Comparison of ENCODE assay signal across 12 cellular contexts in genomic region chr9:136614372-136614922, GRCh38. TPM values are rescaled to one million over a fixed set of nuclear protein-coding genes. Genes with fewer than 3 reads are reported as not detected.
A peak's percentile ranks its signal among the peaks of the same experiment; 100 is the strongest.
DNase-seq lines count a peak whose midpoint lies in the region; ATAC-seq, FAIRE-seq and TF ChIP-seq lines count a peak whose summit lies in the region.
"Had no signal": no experiment of that assay in that cellular context is flagged by ENCODE, and none has a peak within 500 bp of the region (broad histone marks: within the 10 kb centered on the region; RNA-seq: fewer than 3 reads in every experiment).

No MANE protein-coding gene starts in this region.

- POLR2A ChIA-PET in HepG2 (lab: Yijun Ruan, JAX): no interaction called here

- no peak overlapping the region for H3K9ac ChIP-seq in HepG2 (ENCODE audit: insufficient read depth, low read depth, low read length)

- H3K4me3 Mint-ChIP-seq in HFFc6: no peak overlapping the region; the same call in 1 of the 2 replicates
- no peak overlapping the region for H3K4me3 Mint-ChIP-seq in dendritic cell treated with granulocyte-macrophage colony-stimulating factor and Interleukin-4, amounts not matched to agents 40 ng/mL and 50 ng/mL, for 4 days
- H3K4me3 Mint-ChIP-seq: activated T-helper 1 cell treated with anti-CD3 and anti-CD28 coated beads, Interleukin-12 subunit alpha, Interleukin-12 subunit beta, Interleukin-2, Interleukin-4 antibody, amounts not matched to agents 30 ng/mL and 10 ng/mL and 1 ng/mL, durations not matched to agents 14 hours and 24 hours and 36 hours had no signal

- in situ Hi-C loops in HepG2 (cut with HindIII; ENCODE audit: extremely low pct_ligation_motif_present, low pct_unique_long_range_greater_than_20kb) (no loop called here), GM13976 (cut with MboI; ENCODE audit: low sequenced_read_pairs, unreplicated experiment) (no loop called here)

- H3K79me2 ChIP-seq in HepG2 (ENCODE audit: insufficient read depth, low read length): no peaks in the 10 kb centered on the region

- peaks cover 13% of the 10 kb centered on the region for H3K4me1 Mint-ChIP-seq in HFFc6 (ENCODE audit: low read depth)
- peaks cover 52% of the 10 kb centered on the region for H3K4me1 Mint-ChIP-seq in dendritic cell treated with granulocyte-macrophage colony-stimulating factor and Interleukin-4, amounts not matched to agents 40 ng/mL and 50 ng/mL, for 4 days (ENCODE audit: low read depth)

- H3K27ac ChIP-seq in HepG2 (ENCODE audit: extremely low read length, insufficient read depth, low read length) (no peak overlapping the region), upper lobe of left lung (peak overlapping the region; percentile 36 to 60 (median 48))

- H3K4me2 ChIP-seq in HepG2 (ENCODE audit: low read depth, low read length): no peak overlapping the region

- H3K36me3 Mint-ChIP-seq in HFFc6 (ENCODE audit: low read depth): no peaks in the 10 kb centered on the region
- no peaks in the 10 kb centered on the region for H3K36me3 Mint-ChIP-seq in dendritic cell treated with granulocyte-macrophage colony-stimulating factor and Interleukin-4, amounts not matched to agents 40 ng/mL and 50 ng/mL, for 4 days (ENCODE audit: low read depth)

- intact Hi-C loops in dendritic cell treated with granulocyte-macrophage colony-stimulating factor and Interleukin-4, amounts not matched to agents 40 ng/mL and 50 ng/mL, for 4 days (cut with micrococcal nuclease): no loop called here
- intact Hi-C loops in HepG2 (cut with micrococcal nuclease; ENCODE audit: unreplicated experiment): no loop called here

- TF ChIP-seq EP300 in HepG2 (IDR thresholded peaks at IDR 0.05; ENCODE audit: low read depth in 2 of 2, low read length in 2 of 2) (no peak), HepG2 (CRISPR knock-in tag; IDR thresholded peaks at IDR 0.05; ENCODE audit: borderline replicate concordance) (no peak), upper lobe of left lung (IDR thresholded peaks at IDR 0.05) (peak in 1 of 4 donors; percentile 61)

- H3K27me3 Mint-ChIP-seq in HFFc6 (ENCODE audit: insufficient read depth): no peaks in the 10 kb centered on the region; the same call in 1 of the 2 replicates
- H3K27me3 Mint-ChIP-seq in dendritic cell treated with granulocyte-macrophage colony-stimulating factor and Interleukin-4, amounts not matched to agents 40 ng/mL and 50 ng/mL, for 4 days: peaks cover 42% of the 10 kb centered on the region

- 52% methylated on average over 19 of the region's 22 CpGs for WGBS in HepG2 (ENCODE audit: low lambda C conversion rate)
- 73 to 78% methylated on average over 17 to 22 of the region's 22 CpGs for WGBS in upper lobe of left lung, 2 donors

- FAIRE-seq in HepG2 (lab: Jason Lieb, UNC): no peak

- H2AFZ ChIP-seq in HepG2 (ENCODE audit: low read length): no peak overlapping the region

- DNase-seq in HFFc6: peak; percentile 47
- no peak for DNase-seq in HepG2 (ENCODE audit: low spot score)
- peak in 1 of 2 donors; percentile 72 for DNase-seq in upper lobe of left lung
- DNase-seq in MG63: no peak
- DNase-seq in GM13976 (ENCODE audit: low spot score): no peak
- DNase-seq in NCI-H187 (lab: John Stamatoyannopoulos, UW): no peak
- DNase-seq: NCI-H524 treated with DMSO at 0.1 percent for 48 hours, T-helper 9 cell had no signal

- H3K9me3 ChIP-seq in HepG2 (ENCODE audit: low read length) (no peaks in the 10 kb centered on the region), upper lobe of left lung (no peaks in the 10 kb centered on the region), MG63 (no peaks in the 10 kb centered on the region)

- peaks cover 27 to 79% of the 10 kb centered on the region in 2 experiments for H3K27me3 ChIP-seq in HepG2 (ENCODE audit: control insufficient read depth in 1 of 2, insufficient read depth in 2 of 2, low read length in 2 of 2)
- no peaks in the 10 kb centered on the region for H3K27me3 ChIP-seq in upper lobe of left lung
- H3K27me3 ChIP-seq in MG63: no peaks in the 10 kb centered on the region

- peaks cover 24% of the 10 kb centered on the region for H3K4me1 ChIP-seq in HepG2 (ENCODE audit: insufficient read depth, low read length)
- H3K4me1 ChIP-seq in upper lobe of left lung: peaks cover 21 to 51% (median 32%) of the 10 kb centered on the region in 4 donors

- no TSS peak for BruUV-seq in HepG2 (replicated peaks; lab: Mats Ljungman, UMichigan)

- H3K9me3 Mint-ChIP-seq in HFFc6: no peaks in the 10 kb centered on the region
- no peaks in the 10 kb centered on the region for H3K9me3 Mint-ChIP-seq in dendritic cell treated with granulocyte-macrophage colony-stimulating factor and Interleukin-4, amounts not matched to agents 40 ng/mL and 50 ng/mL, for 4 days
- H3K9me3 Mint-ChIP-seq: activated T-helper 1 cell treated with anti-CD3 and anti-CD28 coated beads, Interleukin-12 subunit alpha, Interleukin-12 subunit beta, Interleukin-2, Interleukin-4 antibody, amounts not matched to agents 30 ng/mL and 10 ng/mL and 1 ng/mL, durations not matched to agents 14 hours and 24 hours and 36 hours had no signal

- H3K4me3 ChIP-seq in HepG2 (replicated peaks in 1 of 3; ENCODE audit: insufficient read depth in 1 of 3, low read depth in 2 of 3, low read length in 3 of 3) (no peak overlapping the region), upper lobe of left lung (no peak overlapping the region), MG63 (no peak overlapping the region)

- H3K27ac Mint-ChIP-seq in HFFc6: peak overlapping the region; percentile 69
- peak overlapping the region; percentile 7 for H3K27ac Mint-ChIP-seq in dendritic cell treated with granulocyte-macrophage colony-stimulating factor and Interleukin-4, amounts not matched to agents 40 ng/mL and 50 ng/mL, for 4 days
- H3K27ac Mint-ChIP-seq: activated T-helper 1 cell treated with anti-CD3 and anti-CD28 coated beads, Interleukin-12 subunit alpha, Interleukin-12 subunit beta, Interleukin-2, Interleukin-4 antibody, amounts not matched to agents 30 ng/mL and 10 ng/mL and 1 ng/mL, durations not matched to agents 14 hours and 24 hours and 36 hours; progenitor cell of endocrine pancreas had no signal

- peaks cover 8% of the 10 kb centered on the region; the same call in 1 of the 2 replicates for H4K20me1 ChIP-seq in HepG2 (ENCODE audit: insufficient read depth, low read length)

- TF ChIP-seq RAD21 in HepG2 (CRISPR knock-in tag; IDR thresholded peaks at IDR 0.05): no peak

- ATAC-seq in HepG2: no peak
- ATAC-seq in upper lobe of left lung (ENCODE audit: low FRiP score in 2 of 2): peak in 1 of 2 donors; percentile 7
- no peak for ATAC-seq in GM18520 (IDR thresholded peaks at IDR 0.05; ENCODE audit: unreplicated experiment)

- TF ChIP-seq POLR2A in HepG2 (IDR thresholded peaks at IDR 0.05; ENCODE audit: insufficient read depth in 1 of 2, low read depth in 2 of 2, low read length in 2 of 2): no peak
- TF ChIP-seq POLR2A in upper lobe of left lung (IDR thresholded peaks at IDR 0.05): no peak

- H3K36me3 ChIP-seq in HepG2 (replicated peaks in 1 of 2; ENCODE audit: control insufficient read depth in 1 of 2, insufficient read depth in 2 of 2, low read length in 2 of 2) (no peaks in the 10 kb centered on the region), upper lobe of left lung (no peaks in the 10 kb centered on the region), MG63 (no peaks in the 10 kb centered on the region)

- TF ChIP-seq CTCF in HFFc6 (IDR thresholded peaks at IDR 0.05) (0 out of 2 replicates have a peak, but pooled peaks have one; percentile 8), HepG2 (CRISPR knock-in tag; IDR thresholded peaks at IDR 0.05) (no peak), upper lobe of left lung (IDR thresholded peaks at IDR 0.05) (no peak), GM13976 (IDR thresholded peaks at IDR 0.05; ENCODE audit: borderline replicate concordance, control extremely low read depth, extremely low read depth, insufficient read depth, missing control alignments) (no peak)

- CTCF ChIA-PET in HepG2 (lab: Yijun Ruan, JAX; ENCODE audit: low intra/inter-chr PET ratio, low total read pairs): no interaction called here

RNA-seq across cellular contexts. Expression of gene EGFL7, which starts 48.3 kb away (rescaled TPM):
- total RNA-seq in HFFc6 (2021; fragmentation: NEBNext Ultra II Directional; extraction: Animal tissue kit (Norgen Biotek cat#: 25700)): 1 to 10 TPM; 3.5 to 6.3 (median 5.6) TPM
- total RNA-seq in HepG2 (2016; rRNA removed; fragmentation: Illumina TruSeq; extraction: Trizol) (0.20 TPM in 1 of 2 replicates, not detected in the other), upper lobe of left lung (100 to 1,000 TPM in 5 of 6 donors, 10 to 100 TPM in 1; 77.9 to 321 (median 165) TPM)
- 0.61 and 0.88 TPM in 2 replicates for total RNA-seq in HepG2 (2016; cell fraction: cytosol; rRNA removed; fragmentation: Illumina TruSeq; extraction: Trizol; ENCODE audit: low read depth)
- 0.19 and 0.32 TPM in 2 replicates for total RNA-seq in HepG2 (2016; cell fraction: insoluble cytoplasmic fraction; rRNA removed; fragmentation: Illumina TruSeq; extraction: Trizol)
- 0.59 and 0.93 TPM in 2 replicates for total RNA-seq in HepG2 (2016; cell fraction: membrane; rRNA removed; fragmentation: Illumina TruSeq; extraction: Trizol)
- 0.40 TPM in 1 of 2 replicates, not detected in the other for total RNA-seq in HepG2 (2016; cell fraction: nucleus; rRNA removed; fragmentation: Illumina TruSeq; extraction: Trizol)
- polyA plus RNA-seq in HepG2 (2011; rRNA removed): 5.1 and 10.3 TPM in 2 replicates
- polyA plus RNA-seq in HepG2 (2011; cell fraction: cytosol; rRNA removed): 7.6 and 12.5 TPM in 2 replicates
- 20.6 and 22.6 TPM in 2 replicates for polyA plus RNA-seq in HepG2 (2011; cell fraction: nucleus; rRNA removed)
- polyA plus RNA-seq in HepG2 (2012): 1.6 and 2.3 TPM in 2 replicates
- 0.54 and 0.89 TPM in 2 replicates for polyA plus RNA-seq in HepG2 (2016; cell fraction: cytosol; fragmentation: Illumina TruSeq; extraction: Trizol; ENCODE audit: low read depth)
- 0.20 and 0.56 TPM in 2 replicates for polyA plus RNA-seq in HepG2 (2016; cell fraction: insoluble cytoplasmic fraction; fragmentation: Illumina TruSeq; extraction: Trizol; ENCODE audit: low read depth)
- 0.68 and 0.72 TPM in 2 replicates for polyA plus RNA-seq in HepG2 (2016; cell fraction: membrane; fragmentation: Illumina TruSeq; extraction: Trizol; ENCODE audit: low read depth)
- not detected in 2 replicates for polyA plus RNA-seq in HepG2 (2016; cell fraction: nucleus; fragmentation: Illumina TruSeq; extraction: Trizol; ENCODE audit: insufficient read depth, low read depth)
- polyA minus RNA-seq in HepG2 (2011; rRNA and poly(A)+ RNA removed; ENCODE audit: low replicate concordance): 3.6 and 4.7 TPM in 2 replicates
- polyA minus RNA-seq in HepG2 (2011; cell fraction: cytosol; rRNA and poly(A)+ RNA removed): 3.1 and 3.3 TPM in 2 replicates
- 1.9 and 3.0 TPM in 2 replicates for polyA minus RNA-seq in HepG2 (2011; cell fraction: nucleus; rRNA and poly(A)+ RNA removed)
- total RNA-seq in MG63 (2014; rRNA removed; shearing (Covaris generic); ENCODE audit: low replicate concordance): 24.5 and 25.9 TPM in 2 replicates
